ENCODE assay signal across 8 cellular contexts in the genomic region with DNA sequence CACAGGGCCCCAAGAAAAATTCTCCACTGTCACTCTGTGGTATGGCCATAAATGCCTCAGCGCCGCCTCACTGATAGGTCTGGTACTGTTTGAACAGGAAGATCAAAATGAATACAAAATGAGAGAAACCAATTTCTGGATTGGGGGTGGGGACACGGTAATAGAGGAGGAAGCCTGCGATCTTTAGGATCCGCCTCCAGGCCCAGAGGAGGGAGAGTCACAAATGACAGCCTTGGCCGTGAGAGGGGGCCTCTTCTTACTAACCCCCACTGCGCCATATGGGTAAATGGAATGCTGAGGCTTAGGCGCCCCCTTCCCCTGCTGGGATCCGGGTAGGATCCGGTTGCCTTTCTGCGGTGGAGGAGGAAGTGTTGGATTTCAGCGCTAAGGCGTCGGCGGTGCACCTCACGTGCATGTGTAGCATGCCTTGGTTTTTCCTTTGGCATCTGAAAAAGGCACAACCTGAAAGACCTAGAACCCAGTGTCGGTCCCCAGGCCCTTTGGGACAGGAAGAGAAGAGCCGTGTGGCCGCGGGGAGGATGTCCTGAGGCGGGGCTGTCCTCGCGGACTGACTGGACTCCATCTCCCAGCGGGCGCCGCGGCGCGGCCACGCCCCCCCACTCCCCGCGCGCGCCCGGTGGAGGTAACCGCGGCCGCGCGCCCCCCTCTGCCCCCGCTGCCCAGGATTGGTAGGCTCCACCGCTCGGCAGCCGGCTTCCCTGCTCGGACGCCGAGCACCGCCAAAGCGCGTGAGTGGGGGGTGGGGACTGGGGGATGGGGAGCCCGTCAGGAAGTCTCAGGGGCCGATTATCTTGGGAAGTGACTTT. TPM values are rescaled to one million over a fixed set of nuclear protein-coding genes. Genes with fewer than 3 reads are reported as not detected.
A peak's percentile ranks its signal among the peaks of the same experiment; 100 is the strongest.
DNase-seq lines count a peak whose midpoint lies in the region; ATAC-seq, FAIRE-seq and TF ChIP-seq lines count a peak whose summit lies in the region.

No MANE protein-coding gene starts in this region.

- no peaks in the 10 kb centered on the region for H3K9me3 Mint-ChIP-seq in central memory CD8-positive, alpha-beta T cell

- H3K4me3 ChIP-seq in AG09309 (ENCODE audit: control insufficient read depth, low read depth, low read length): peak overlapping the region; percentile 81
- peak overlapping the region; percentile 73 to 79 for H3K4me3 ChIP-seq in kidney (ENCODE audit: low read length in 2 of 2)

- ATAC-seq in GM19025 (IDR thresholded peaks at IDR 0.05; ENCODE audit: low read depth, unreplicated experiment): peak; percentile 41
- peak; percentile 55 for ATAC-seq in HG03280 (IDR thresholded peaks at IDR 0.05; ENCODE audit: unreplicated experiment)
- ATAC-seq in central memory CD8-positive, alpha-beta T cell (replicated peaks; ENCODE audit: extremely low read depth, poor library complexity, severe bottlenecking): peak; percentile 59

- intact Hi-C loops in kidney (cut with DNase I): no loop called here

- peak; percentile 67 for DNase-seq in AG09309 (ENCODE audit: low read depth)
- peak; percentile 85 for DNase-seq in NCI-H345 treated with DMSO at 0.1 percent for 48 hours (lab: John Stamatoyannopoulos, UW; ENCODE audit: unreplicated experiment)
- DNase-seq in activated CD4-positive, CD25-positive, alpha-beta regulatory T cell treated with anti-CD3 and anti-CD28 coated beads, Interleukin-2, amount 50 U/mL, for 72 hours: peak; percentile 84
- DNase-seq in central memory CD8-positive, alpha-beta T cell (ENCODE audit: low spot score in 2 of 2): peak; percentile 68 to 72
- DNase-seq in kidney: peak; percentile 96
- DNase-seq in stimulated activated CD4-positive, alpha-beta T cell treated with anti-CD3 and anti-CD28 coated beads, Interleukin-15, amount 100 ng/mL, for 1 hour (ENCODE audit: low read depth in 1 of 2, low spot score in 1 of 2): peak; percentile 74 to 85

- H3K27ac ChIP-seq in kidney (ENCODE audit: low read depth in 2 of 2, low read length in 2 of 2): peak overlapping the region; percentile 91 to 93

- peak overlapping the region; percentile 55 to 71 for H3K9ac ChIP-seq in kidney (ENCODE audit: low read length in 2 of 2)

- H3K4me1 ChIP-seq in kidney (ENCODE audit: control insufficient read depth in 1 of 2, insufficient read depth in 1 of 2, low read depth in 1 of 2, low read length in 2 of 2): peaks cover 18 to 26% of the 10 kb centered on the region in 2 donors

- TF ChIP-seq CTCF in AG09309 (IDR thresholded peaks at IDR 0.05; ENCODE audit: control insufficient read depth, insufficient read depth, low read depth, low read length, missing control alignments) (no peak), kidney (IDR thresholded peaks at IDR 0.05; ENCODE audit: borderline replicate concordance, extremely low read depth, insufficient read depth) (no peak)

- no peak for FAIRE-seq in kidney (lab: Jason Lieb, UNC)

- no peaks in the 10 kb centered on the region for H3K27me3 Mint-ChIP-seq in central memory CD8-positive, alpha-beta T cell

- H3K36me3 ChIP-seq in kidney (ENCODE audit: control insufficient read depth in 1 of 2, insufficient read depth in 2 of 2, low read length in 2 of 2): no peaks in the 10 kb centered on the region

- peaks cover 14% of the 10 kb centered on the region for H3K36me3 Mint-ChIP-seq in central memory CD8-positive, alpha-beta T cell (ENCODE audit: insufficient read depth)

- no peaks in the 10 kb centered on the region for H3K9me3 ChIP-seq in kidney (ENCODE audit: control insufficient read depth in 1 of 2, low read length in 2 of 2)

- H3K4me1 Mint-ChIP-seq in central memory CD8-positive, alpha-beta T cell: peaks cover 42% of the 10 kb centered on the region

- peak overlapping the region; percentile 91 for H3K27ac Mint-ChIP-seq in central memory CD8-positive, alpha-beta T cell (ENCODE audit: low read depth)

- H3K4me3 Mint-ChIP-seq in central memory CD8-positive, alpha-beta T cell: peak overlapping the region; percentile 69

RNA-seq across cellular contexts. Expression of a gene that starts 0.7 kb away (rescaled TPM):
- 39.2 TPM for total RNA-seq in kidney
- 19.0 TPM for polyA plus RNA-seq in kidney (ENCODE audit: insufficient read depth, low read depth, low replicate concordance)

RNA-seq across cellular contexts. Expression of a gene that starts 11.4 kb away (rescaled TPM):
- 27.9 TPM for total RNA-seq in kidney
- polyA plus RNA-seq in kidney (ENCODE audit: insufficient read depth, low read depth, low replicate concordance): 73.8 TPM

RNA-seq across cellular contexts. Expression of a gene that starts 20.6 kb away (rescaled TPM):
- 45.1 TPM for total RNA-seq in kidney
- polyA plus RNA-seq in kidney (ENCODE audit: insufficient read depth, low read depth, low replicate concordance): 72.7 TPM

RNA-seq across cellular contexts. Expression of a gene that starts 54.4 kb away (rescaled TPM):
- 29.0 TPM for total RNA-seq in kidney
- 14.9 TPM for polyA plus RNA-seq in kidney (ENCODE audit: insufficient read depth, low read depth, low replicate concordance)

Comparison
In these comparisons a context has a peak if more than half of its experiments do, and no peak if none do; other contexts are left out.
1. Peak in every context shown above with its lines: DNase-seq, ATAC-seq, H3K4me3 ChIP-seq and H3K27ac ChIP-seq.